In genomic region chr7:158864507-158864820, GRCh38 we compare ENCODE assay signal across 8 cellular contexts. TPM values are rescaled to one million over a fixed set of nuclear protein-coding genes. Genes with fewer than 3 reads are reported as not detected.
DNase-seq lines count a peak whose midpoint lies in the region; ATAC-seq, FAIRE-seq and TF ChIP-seq lines count a peak whose summit lies in the region.
"Had no signal": no experiment of that assay in that cellular context is flagged by ENCODE, and none has a peak within 500 bp of the region (broad histone marks: within the 10 kb centered on the region; RNA-seq: fewer than 3 reads in every experiment).

No MANE protein-coding gene starts in this region.

- H3K4me2 ChIP-seq in keratinocyte (ENCODE audit: control insufficient read depth, extremely low read depth, insufficient read depth, low read depth, low read length) = peak overlapping the region; percentile 82

- 63 to 85% (median 82%) methylated on average over 3 of the region's 3 CpGs for WGBS in stomach, 5 donors

- peaks cover 6% of the 10 kb centered on the region for H3K4me1 ChIP-seq in keratinocyte (ENCODE audit: control insufficient read depth, extremely low read depth, insufficient read depth, low read length)
- peaks cover 0 to 26% (median 9%) of the 10 kb centered on the region in 4 donors for H3K4me1 ChIP-seq in stomach

- peaks cover 42% of the 10 kb centered on the region for H3K79me2 ChIP-seq in keratinocyte (ENCODE audit: control insufficient read depth, insufficient read depth, low read length)

- H3K9me1 ChIP-seq in keratinocyte (ENCODE audit: control insufficient read depth, extremely low read depth, insufficient read depth, low read length) = no peaks in the 10 kb centered on the region

- peak overlapping the region; percentile 58 for H3K9ac ChIP-seq in keratinocyte (ENCODE audit: control insufficient read depth, extremely low read depth, insufficient read depth, low read length)

- H3K4me3 Mint-ChIP-seq in IgD-negative memory B cell = peak overlapping the region; percentile 50 to 93 (median 84)

- no peak for TF ChIP-seq EP300 in stomach (IDR thresholded peaks at IDR 0.05)

- H3K36me3 ChIP-seq in keratinocyte (ENCODE audit: control insufficient read depth in 2 of 2, extremely low read depth in 1 of 2, insufficient read depth in 2 of 2, low read length in 2 of 2) = peaks cover 0 to 1% of the 10 kb centered on the region in 2 experiments
- H3K36me3 ChIP-seq in stomach = no peaks in the 10 kb centered on the region

- peak overlapping the region in 1 of 3 donors; percentile 92 for H3K27ac Mint-ChIP-seq in IgD-negative memory B cell

- H3K27ac ChIP-seq in angular gyrus (ENCODE audit: low read depth, low read length) = peak overlapping the region; percentile 56
- H3K27ac ChIP-seq in keratinocyte (ENCODE audit: control insufficient read depth, insufficient read depth, low read length) = no peak overlapping the region
- peak overlapping the region; percentile 44 to 88 (median 85) for H3K27ac ChIP-seq in stomach

- TF ChIP-seq POLR2A in stomach (IDR thresholded peaks at IDR 0.05) = no peak

- peaks cover 4% of the 10 kb centered on the region for H3K36me3 Mint-ChIP-seq in IgD-negative memory B cell

- H4K20me1 ChIP-seq in keratinocyte (ENCODE audit: control insufficient read depth, extremely low read depth, insufficient read depth, low read length) = no peaks in the 10 kb centered on the region

- H3K27me3 Mint-ChIP-seq in IgD-negative memory B cell = no peaks in the 10 kb centered on the region

- FAIRE-seq in keratinocyte (lab: Jason Lieb, UNC) = no peak
- FAIRE-seq: endometrium had no signal

- H3K27me3 ChIP-seq in keratinocyte (ENCODE audit: control insufficient read depth, extremely low read depth, insufficient read depth, low read length) (no peaks in the 10 kb centered on the region), stomach (no peaks in the 10 kb centered on the region)

- H3K9me3 ChIP-seq in keratinocyte (ENCODE audit: control insufficient read depth, low read depth, low read length) (no peaks in the 10 kb centered on the region), stomach (no peaks in the 10 kb centered on the region)

- H2AFZ ChIP-seq in keratinocyte (ENCODE audit: control insufficient read depth, low read length) = peak overlapping the region; percentile 82

- intact Hi-C loops in stomach (cut with DNase I; ENCODE audit: low total_unique reads) = no loop called here

- H3K4me3 ChIP-seq in keratinocyte (ENCODE audit: control insufficient read depth in 2 of 3, extremely low read depth in 1 of 3, insufficient read depth in 2 of 3, low read depth in 1 of 3, low read length in 3 of 3) (peak overlapping the region in 2 of 3 experiments; percentile 37 to 65), stomach (peak overlapping the region in 3 of 4 donors; percentile 52 to 69 (median 55))

- H3K9me3 Mint-ChIP-seq in IgD-negative memory B cell = no peaks in the 10 kb centered on the region

- DNase-seq in keratinocyte (ENCODE audit: low read depth, low spot score) = no peak
- no peak for DNase-seq in stomach
- DNase-seq in NK-92 treated with Interleukin-12 subunit alpha and Interleukin-12 subunit beta, amount 100 ng/mL, for 24 hours (lab: John Stamatoyannopoulos, UW) = no peak
- no peak for DNase-seq in dedifferentiated amniotic fluid mesenchymal stem cell (ENCODE audit: extremely low spot score)

- dilution Hi-C loops in keratinocyte (cut with MboI; ENCODE audit: extremely low pct_ligation_motif_present, low sequenced_read_pairs) = no loop called here

- ATAC-seq in GM21737 (IDR thresholded peaks at IDR 0.05; ENCODE audit: unreplicated experiment) = no peak

- TF ChIP-seq CTCF in keratinocyte (optimal IDR thresholded peaks at IDR 0.05 in 1 of 3, IDR thresholded peaks at IDR 0.05 in 1 of 3, conservative IDR thresholded peaks at IDR 0.05 in 1 of 3; ENCODE audit: extremely low read depth in 1 of 3, insufficient read depth in 2 of 3, low read length in 3 of 3) (no peak), stomach (IDR thresholded peaks at IDR 0.05) (no peak)

- H3K4me1 Mint-ChIP-seq in IgD-negative memory B cell = peaks cover 0 to 6% (median 5%) of the 10 kb centered on the region in 3 donors

RNA-seq across cellular contexts. Expression of gene DYNC2I1, which starts 8.1 kb away (rescaled TPM):
- 15.6 TPM for polyA plus RNA-seq in IgD-negative memory B cell
- 9.1 to 13.6 TPM (median 11.7 TPM) in 3 replicates for polyA plus RNA-seq in keratinocyte
- 12.0 TPM for polyA plus RNA-seq in keratinocyte (2011; ENCODE audit: low read depth)
- 6.4 and 9.4 TPM in 2 replicates for polyA plus RNA-seq in keratinocyte (2011; cell fraction: cytosol; rRNA removed)
- polyA plus RNA-seq in keratinocyte (2011; cell fraction: nucleus; rRNA removed) = 23.5 and 29.0 TPM in 2 replicates
- polyA plus RNA-seq in keratinocyte (2012; ENCODE audit: low replicate concordance) = 5.8 and 7.8 TPM in 2 replicates
- 2.8 to 10.6 TPM (median 7.1 TPM) in 3 replicates for polyA minus RNA-seq in keratinocyte
- 6.3 TPM for polyA minus RNA-seq in keratinocyte (2011; cell fraction: cytosol; rRNA and poly(A)+ RNA removed)
- 10.4 and 16.2 TPM in 2 replicates for polyA minus RNA-seq in keratinocyte (2011; cell fraction: nucleus; rRNA and poly(A)+ RNA removed)
- 10 to 100 TPM; 12.3 to 33.5 (median 22.0) TPM for total RNA-seq in stomach
- polyA plus RNA-seq in stomach = 1 to 10 TPM; 8.1 to 9.5 (median 8.2) TPM

RNA-seq across cellular contexts. Expression of gene ESYT2, which starts 35.2 kb away (rescaled TPM):
- polyA plus RNA-seq in IgD-negative memory B cell (13.2 TPM), keratinocyte (37.5 to 45.9 TPM (median 43.3 TPM) in 3 replicates), stomach (10 to 100 TPM in 1 of 3 donors, 1 to 10 TPM in 2; 7.6 to 22.2 (median 7.8) TPM)
- polyA plus RNA-seq in keratinocyte (2011; ENCODE audit: low read depth) = 25.0 TPM
- 20.4 and 30.4 TPM in 2 replicates for polyA plus RNA-seq in keratinocyte (2011; cell fraction: cytosol; rRNA removed)
- polyA plus RNA-seq in keratinocyte (2011; cell fraction: nucleus; rRNA removed) = 48.0 and 55.0 TPM in 2 replicates
- 28.8 and 38.8 TPM in 2 replicates for polyA plus RNA-seq in keratinocyte (2012; ENCODE audit: low replicate concordance)
- polyA minus RNA-seq in keratinocyte = 40.8 to 60.4 TPM (median 48.7 TPM) in 3 replicates
- 53.3 TPM for polyA minus RNA-seq in keratinocyte (2011; cell fraction: cytosol; rRNA and poly(A)+ RNA removed)
- 70.4 and 102 TPM in 2 replicates for polyA minus RNA-seq in keratinocyte (2011; cell fraction: nucleus; rRNA and poly(A)+ RNA removed)
- 100 to 1,000 TPM in 2 of 5 donors, 10 to 100 TPM in 3; 21.6 to 137 (median 62.6) TPM for total RNA-seq in stomach
